11 cellular contexts compared by ENCODE assay signal in genomic region chr6:52262620-52263344, GRCh38. TPM values are rescaled to one million over a fixed set of nuclear protein-coding genes. Genes with fewer than 3 reads are reported as not detected.
DNase-seq lines count a peak whose midpoint lies in the region; ATAC-seq and TF ChIP-seq lines count a peak whose summit lies in the region.
"Had no signal": no experiment of that assay in that cellular context is flagged by ENCODE, and none has a peak within 500 bp of the region (broad histone marks: within the 10 kb centered on the region; RNA-seq: fewer than 3 reads in every experiment).

No MANE protein-coding gene starts in this region.

- H3K9ac ChIP-seq in IMR-90 (ENCODE audit: low read depth, low read length) = no peak overlapping the region

- no TSS peak for BruUV-seq in IMR-90 (replicated peaks; lab: Mats Ljungman, UMichigan)

- no peak for TF ChIP-seq RAD21 in IMR-90 (IDR thresholded peaks at IDR 0.05; ENCODE audit: low read length)

- H2BK15ac ChIP-seq in IMR-90 (ENCODE audit: low read depth, low read length) = no peak overlapping the region

- H4K5ac ChIP-seq in IMR-90 (ENCODE audit: low read depth, low read length) = no peak overlapping the region

- intact Hi-C loops in IMR-90 (cut with micrococcal nuclease) (loop anchor here (1.0 to 2.0 kb wide), 6 partner anchors 99 to 407 kb away; partner anchors contain the start of gene PKHD1), heart left ventricle (cut with DNase I) (loop anchor here in 3 of 10 donors (5.0 to 10.0 kb wide), 3 partner anchors 98 to 200 kb away; no protein-coding TSS in a partner anchor)

- H3K27me3 ChIP-seq in IMR-90 (ENCODE audit: control insufficient read depth, insufficient read depth, low read length) (no peaks in the 10 kb centered on the region), heart left ventricle (no peaks in the 10 kb centered on the region)

- peaks cover 6% of the 10 kb centered on the region for H4K20me1 ChIP-seq in IMR-90 (ENCODE audit: insufficient read depth, low read length)

- WGBS in IMR-90 (ENCODE audit: extremely low coverage in 2 of 2, insufficient read length in 1 of 2), 2 experiments = 100% methylated on average over 2 of the region's 9 CpGs; no CpG with 5 or more reads in 1 of the 2 experiments
- 88 to 94% (median 90%) methylated on average over 9 of the region's 9 CpGs for WGBS in heart left ventricle, 4 donors

- no peaks in the 10 kb centered on the region for H3K79me1 ChIP-seq in IMR-90 (ENCODE audit: low read depth in 1 of 2, low read length in 2 of 2)

- peak overlapping the region; percentile 87 for H3K27ac Mint-ChIP-seq in activated naive CD8-positive, alpha-beta T cell
- H3K27ac Mint-ChIP-seq in activated naive CD8-positive, alpha-beta T cell treated with anti-CD3 and anti-CD28 coated beads, Interleukin-2, amount 50 U/mL, for 24 hours = no peak overlapping the region
- peak overlapping the region; percentile 60 for H3K27ac Mint-ChIP-seq in activated naive CD8-positive, alpha-beta T cell treated with anti-CD3 and anti-CD28 coated beads for 36 hours

- no peak overlapping the region for H3K56ac ChIP-seq in IMR-90 (ENCODE audit: extremely low read depth, insufficient read depth, low read length)

- peaks cover 8% of the 10 kb centered on the region for H3K9me1 ChIP-seq in IMR-90 (ENCODE audit: insufficient read depth, low read length)

- peaks cover 14% of the 10 kb centered on the region for H3K4me1 Mint-ChIP-seq in activated naive CD8-positive, alpha-beta T cell (ENCODE audit: low read depth)
- H3K4me1 Mint-ChIP-seq in activated naive CD8-positive, alpha-beta T cell treated with anti-CD3 and anti-CD28 coated beads, Interleukin-2, amount 50 U/mL, for 24 hours = peaks cover 6% of the 10 kb centered on the region
- H3K4me1 Mint-ChIP-seq in activated naive CD8-positive, alpha-beta T cell treated with anti-CD3 and anti-CD28 coated beads for 36 hours = peaks cover 21% of the 10 kb centered on the region

- peaks cover 14% of the 10 kb centered on the region for H3K36me3 Mint-ChIP-seq in activated naive CD8-positive, alpha-beta T cell
- H3K36me3 Mint-ChIP-seq in activated naive CD8-positive, alpha-beta T cell treated with anti-CD3 and anti-CD28 coated beads, Interleukin-2, amount 50 U/mL, for 24 hours (ENCODE audit: low read depth) = peaks cover 69% of the 10 kb centered on the region
- peaks cover 44% of the 10 kb centered on the region for H3K36me3 Mint-ChIP-seq in activated naive CD8-positive, alpha-beta T cell treated with anti-CD3 and anti-CD28 coated beads for 36 hours

- no peak overlapping the region for H4K8ac ChIP-seq in IMR-90 (ENCODE audit: low read depth in 2 of 2, low read length in 2 of 2)

- H2BK5ac ChIP-seq in IMR-90 (ENCODE audit: low read depth, low read length, poor library complexity, severe bottlenecking) = no peak overlapping the region

- TF ChIP-seq CTCF in IMR-90 (conservative IDR thresholded peaks at IDR 0.05; ENCODE audit: low read depth, low read length) = no peak
- no peak for TF ChIP-seq CTCF in heart left ventricle (IDR thresholded peaks at IDR 0.05)

- peak overlapping the region; percentile 77 for H3K4me3 Mint-ChIP-seq in activated naive CD8-positive, alpha-beta T cell
- no peak overlapping the region for H3K4me3 Mint-ChIP-seq in activated naive CD8-positive, alpha-beta T cell treated with anti-CD3 and anti-CD28 coated beads, Interleukin-2, amount 50 U/mL, for 24 hours
- H3K4me3 Mint-ChIP-seq in activated naive CD8-positive, alpha-beta T cell treated with anti-CD3 and anti-CD28 coated beads for 36 hours = no peak overlapping the region

- peaks cover 15% of the 10 kb centered on the region for H3K36me3 ChIP-seq in IMR-90 (ENCODE audit: control insufficient read depth, insufficient read depth, low read length)
- H3K36me3 ChIP-seq in heart left ventricle = peaks cover 0 to 69% (median 52%) of the 10 kb centered on the region in 9 donors

- H3K27ac ChIP-seq in IMR-90 (ENCODE audit: insufficient read depth, low read length) = no peak overlapping the region
- no peak overlapping the region for H3K27ac ChIP-seq in heart left ventricle
- H3K27ac ChIP-seq: C4-2B had no signal

- H3K4me3 ChIP-seq in IMR-90 (ENCODE audit: insufficient read depth, low read depth, low read length) = no peak overlapping the region
- H3K4me3 ChIP-seq in heart left ventricle = no peak overlapping the region

- no peak overlapping the region for H3K4ac ChIP-seq in IMR-90 (ENCODE audit: low read depth, low read length)

- H3K23ac ChIP-seq in IMR-90 (ENCODE audit: low read depth, low read length) = no peak overlapping the region

- dilution Hi-C loops in IMR-90 (cut with HindIII; ENCODE audit: low sequenced_read_pairs, unreplicated experiment) = no loop called here

- H3K4me1 ChIP-seq in IMR-90 (ENCODE audit: control insufficient read depth, insufficient read depth, low read length) (peaks cover 14% of the 10 kb centered on the region; the same call in 1 of the 2 replicates), heart left ventricle (no peaks in the 10 kb centered on the region)

- H3K14ac ChIP-seq in IMR-90 (replicated peaks; ENCODE audit: low read depth, low read length) = no peak overlapping the region

- H2AFZ ChIP-seq in IMR-90 (replicated peaks; ENCODE audit: low read length, poor library complexity) = no peak overlapping the region

- in situ Hi-C loops in IMR-90 (cut with MboI; ENCODE audit: low sequenced_read_pairs) = loop anchor here (5.0 kb wide), 1 partner anchor 100 kb away; no protein-coding TSS in a partner anchor

- no peak overlapping the region for H3K18ac ChIP-seq in IMR-90 (ENCODE audit: low read depth, low read length)

- CTCF ChIA-PET in IMR-90 (lab: Yijun Ruan, JAX) = interaction anchor here (1.0 to 1.9 kb wide), 6 partner anchors 21 to 137 kb away, joined by 3 to 7 read pairs (median 4); no protein-coding TSS in a partner anchor

- H3K9me3 ChIP-seq in IMR-90 (ENCODE audit: control insufficient read depth, insufficient read depth, low read length) = no peaks in the 10 kb centered on the region
- H3K9me3 ChIP-seq in heart left ventricle = no peaks in the 10 kb centered on the region

- TF ChIP-seq POLR2A in IMR-90 (IDR thresholded peaks at IDR 0.05; ENCODE audit: low read depth, low read length) = no peak
- TF ChIP-seq POLR2A in heart left ventricle (IDR thresholded peaks at IDR 0.05) = no peak

- no peak overlapping the region for H2AK9ac ChIP-seq in IMR-90 (replicated peaks; ENCODE audit: low read depth, low read length, poor library complexity)

- no peaks in the 10 kb centered on the region for H3K9me3 Mint-ChIP-seq in activated naive CD8-positive, alpha-beta T cell (ENCODE audit: low read depth)
- no peaks in the 10 kb centered on the region for H3K9me3 Mint-ChIP-seq in activated naive CD8-positive, alpha-beta T cell treated with anti-CD3 and anti-CD28 coated beads, Interleukin-2, amount 50 U/mL, for 24 hours
- H3K9me3 Mint-ChIP-seq in activated naive CD8-positive, alpha-beta T cell treated with anti-CD3 and anti-CD28 coated beads for 36 hours = no peaks in the 10 kb centered on the region

- no peak overlapping the region for H4K91ac ChIP-seq in IMR-90 (ENCODE audit: insufficient read depth, low read depth, low read length)

- no peak for DNase-seq in activated naive CD8-positive, alpha-beta T cell treated with anti-CD3 and anti-CD28 coated beads, Interleukin-2, amount 50 U/mL, for 24 hours
- no peak for DNase-seq in IMR-90
- DNase-seq in activated naive CD8-positive, alpha-beta T cell treated with anti-CD3 and anti-CD28 coated beads for 36 hours = no peak
- DNase-seq in heart left ventricle = no peak
- DNase-seq: NCI-H2107 had no signal

- ATAC-seq in activated naive CD8-positive, alpha-beta T cell treated with anti-CD3 and anti-CD28 coated beads, Interleukin-2, amount 50 U/mL, for 24 hours = no peak
- ATAC-seq in IMR-90 (ENCODE audit: low read depth) = no peak
- no peak for ATAC-seq in heart left ventricle
- no peak for ATAC-seq in GM18907 (IDR thresholded peaks at IDR 0.05; ENCODE audit: unreplicated experiment)
- ATAC-seq in HG03521 (IDR thresholded peaks at IDR 0.05; ENCODE audit: unreplicated experiment) = no peak

- H2AK5ac ChIP-seq in IMR-90 (ENCODE audit: low read depth, low read length) = no peak overlapping the region

- POLR2A ChIA-PET in IMR-90 (lab: Charles Lee; ENCODE audit: unreplicated experiment) = no interaction called here

- no peak overlapping the region for H2BK120ac ChIP-seq in IMR-90 (ENCODE audit: low read depth, low read length)

- no peaks in the 10 kb centered on the region for H3K27me3 Mint-ChIP-seq in activated naive CD8-positive, alpha-beta T cell
- no peaks in the 10 kb centered on the region for H3K27me3 Mint-ChIP-seq in activated naive CD8-positive, alpha-beta T cell treated with anti-CD3 and anti-CD28 coated beads, Interleukin-2, amount 50 U/mL, for 24 hours
- no peaks in the 10 kb centered on the region for H3K27me3 Mint-ChIP-seq in activated naive CD8-positive, alpha-beta T cell treated with anti-CD3 and anti-CD28 coated beads for 36 hours

- H2BK20ac ChIP-seq in IMR-90 (ENCODE audit: low read depth, low read length) = peak overlapping the region; percentile 17; the same call in 1 of the 2 replicates

- no peak overlapping the region for H3K4me2 ChIP-seq in IMR-90 (ENCODE audit: low read depth, low read length)

TF ChIP-seq in IMR-90, 13 proteins besides CTCF, POLR2A, EP300 and RAD21:
- no peak for TF ChIP-seq MAFK (IDR thresholded peaks at IDR 0.05; ENCODE audit: low read depth, low read length)
- TF ChIP-seq SMC3 (IDR thresholded peaks at IDR 0.05; ENCODE audit: low read depth, low read length) = no peak
- TF ChIP-seq RCOR1 (IDR thresholded peaks at IDR 0.05; ENCODE audit: insufficient replicate concordance, low read length) = no peak
- no peak for TF ChIP-seq NFE2L2 (IDR thresholded peaks at IDR 0.05; ENCODE audit: low read depth, low read length)
- no peak for TF ChIP-seq FOS (IDR thresholded peaks at IDR 0.05; ENCODE audit: low read depth, low read length)

RNA-seq across cellular contexts. Expression of gene IL17F, which starts 18.5 kb away (rescaled TPM):
- not detected in 2 replicates for total RNA-seq in IMR-90 (2012; rRNA removed)
- polyA plus RNA-seq in IMR-90 (2012; rRNA removed) = not detected in 2 replicates
- polyA plus RNA-seq in IMR-90 (2012; cell fraction: cytosol; rRNA removed) = not detected in 2 replicates
- polyA plus RNA-seq in IMR-90 (2012; cell fraction: nucleus; rRNA removed; ENCODE audit: low replicate concordance) = not detected in 2 replicates
- not detected for total RNA-seq in activated naive CD8-positive, alpha-beta T cell treated with anti-CD3 and anti-CD28 coated beads for 36 hours
- not detected for total RNA-seq in heart left ventricle
- polyA plus RNA-seq in heart left ventricle = not detected
- total RNA-seq: G401, Right ventricle myocardium superior had no signal

RNA-seq across cellular contexts. Expression of gene MCM3, which starts 21.8 kb away (rescaled TPM):
- total RNA-seq in IMR-90 (2012; rRNA removed) = 66.5 and 76.7 TPM in 2 replicates
- polyA plus RNA-seq in IMR-90 (2012; rRNA removed) = 47.6 and 54.6 TPM in 2 replicates
- 21.7 and 34.9 TPM in 2 replicates for polyA plus RNA-seq in IMR-90 (2012; cell fraction: cytosol; rRNA removed)
- polyA plus RNA-seq in IMR-90 (2012; cell fraction: nucleus; rRNA removed; ENCODE audit: low replicate concordance) = 28.2 and 43.8 TPM in 2 replicates
- total RNA-seq in activated naive CD8-positive, alpha-beta T cell treated with anti-CD3 and anti-CD28 coated beads for 36 hours = 100 to 1,000 TPM; 326 to 335 TPM
- total RNA-seq in heart left ventricle = 10 to 100 TPM; 18.5 to 36.5 (median 25.0) TPM
- 10 to 100 TPM; 10.6 to 39.0 TPM for polyA plus RNA-seq in heart left ventricle
